ENCODE assay signal across 10 cellular contexts in the genomic region with DNA sequence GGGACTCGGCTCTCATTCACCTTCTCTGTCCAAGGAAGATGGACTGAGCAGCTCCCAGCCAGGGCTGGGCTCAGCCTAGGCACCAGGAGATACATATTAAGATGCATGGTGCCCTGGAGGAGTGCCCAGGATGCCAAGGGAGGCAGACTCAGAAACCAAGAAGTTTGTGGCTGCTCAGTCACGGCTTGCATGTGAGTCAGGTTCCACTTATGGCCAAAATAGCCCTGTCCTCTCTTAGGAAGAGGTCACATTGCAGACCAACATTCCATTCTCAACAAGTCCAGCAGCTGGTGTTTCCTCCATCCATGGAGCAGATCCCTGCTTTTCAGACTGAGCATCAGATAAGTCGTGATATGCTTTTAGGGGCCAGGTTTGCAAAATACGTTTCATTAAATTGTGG.
DNase-seq lines count a peak whose midpoint lies in the region; ATAC-seq and TF ChIP-seq lines count a peak whose summit lies in the region.
"Had no signal": no experiment of that assay in that cellular context is flagged by ENCODE, and none has a peak within 500 bp of the region (broad histone marks: within the 10 kb centered on the region; RNA-seq: fewer than 3 reads in every experiment).

No MANE protein-coding gene starts in this region.

- TF ChIP-seq EP300 in Ishikawa (IDR thresholded peaks at IDR 0.05; ENCODE audit: borderline replicate concordance) = no peak

- TF ChIP-seq RAD21 in Ishikawa (IDR thresholded peaks at IDR 0.05; ENCODE audit: low read depth) = no peak

- peak; percentile 93 for DNase-seq in AG08395 (ENCODE audit: low spot score)
- DNase-seq in cardiac fibroblast (ENCODE audit: low read depth in 2 of 2) = peak; percentile 59 to 86
- peak; percentile 98 for DNase-seq in kidney tubule cell (ENCODE audit: low spot score)
- no peak for DNase-seq in RPMI8226
- no peak for DNase-seq in NCI-H187 (lab: John Stamatoyannopoulos, UW)
- DNase-seq in medulla oblongata (ENCODE audit: extremely low spot score) = no peak
- DNase-seq: CD4-positive, alpha-beta T cell; head of caudate nucleus had no signal

- H3K4me3 ChIP-seq in cardiac fibroblast (replicated peaks in 1 of 2; ENCODE audit: low read depth in 2 of 2, low read length in 2 of 2) = no peak overlapping the region

- ATAC-seq in GM18520 (IDR thresholded peaks at IDR 0.05; ENCODE audit: unreplicated experiment) = no peak

- TF ChIP-seq CTCF in cardiac fibroblast (IDR thresholded peaks at IDR 0.05; ENCODE audit: low read depth, low read length) = no peak

TF ChIP-seq in Ishikawa, 13 proteins besides CTCF, POLR2A, EP300 and RAD21:
- TF ChIP-seq FOXM1 (IDR thresholded peaks at IDR 0.05; ENCODE audit: borderline replicate concordance, low read depth) (no peak), TCF12 (IDR thresholded peaks at IDR 0.05; ENCODE audit: low read depth) (no peak), TEAD4 (IDR thresholded peaks at IDR 0.05) (0 out of 2 replicates have a peak, but pooled peaks have one; percentile 19)

Comparison
In these comparisons a context has a peak if more than half of its experiments do, and no peak if none do; other contexts are left out.
1. DNase-seq: peak in AG08395 (single experiment), cardiac fibroblast (2 of 2) and kidney tubule cell (single experiment); none in RPMI8226 (single experiment), NCI-H187 (0 of 2) and medulla oblongata (single experiment).